21 cellular contexts compared by ENCODE assay signal in the genomic region with DNA sequence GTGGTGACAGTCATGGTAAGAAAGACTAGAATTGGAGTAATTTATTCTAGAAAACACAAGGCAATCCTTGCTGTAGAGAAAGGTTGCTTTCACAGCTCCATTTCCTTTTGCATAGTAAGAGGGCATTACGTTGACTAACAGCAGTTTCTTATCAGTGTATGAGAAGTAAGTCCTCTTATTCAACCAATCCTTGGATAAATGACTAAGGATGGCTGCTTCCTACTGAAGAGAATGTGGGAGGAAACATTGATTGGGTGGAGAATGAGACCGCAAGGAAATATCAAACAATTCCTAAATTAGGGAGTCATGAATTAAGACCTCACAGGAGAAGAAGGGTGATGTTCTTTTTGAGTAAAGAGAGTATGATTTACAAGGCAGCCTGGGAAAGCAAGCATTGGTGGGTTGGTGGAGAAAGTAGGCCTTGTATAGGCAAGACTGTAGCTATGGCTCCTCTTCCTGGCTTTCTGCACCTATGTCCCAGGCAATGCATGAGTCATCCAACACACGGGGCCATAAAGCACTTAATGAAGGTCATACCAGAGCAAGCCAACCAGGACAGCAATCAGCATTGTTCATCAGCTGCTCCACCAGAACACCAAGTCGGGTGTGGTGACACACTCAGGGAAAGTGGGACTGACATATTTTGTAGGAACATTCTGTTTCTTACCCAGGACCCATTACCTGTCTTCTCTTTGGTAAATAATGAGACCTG. TPM values are rescaled to one million over a fixed set of nuclear protein-coding genes. Genes with fewer than 3 reads are reported as not detected.
DNase-seq lines count a peak whose midpoint lies in the region; ATAC-seq and TF ChIP-seq lines count a peak whose summit lies in the region.
"Had no signal": no experiment of that assay in that cellular context is flagged by ENCODE, and none has a peak within 500 bp of the region (broad histone marks: within the 10 kb centered on the region; RNA-seq: fewer than 3 reads in every experiment).

No MANE protein-coding gene starts in this region.

- TF ChIP-seq CTCF in mammary epithelial cell (conservative IDR thresholded peaks at IDR 0.05 in 1 of 2, IDR thresholded peaks at IDR 0.05 in 1 of 2; ENCODE audit: extremely low read depth in 1 of 2, insufficient read depth in 1 of 2, low read depth in 1 of 2, low read length in 2 of 2) (no peak), tibial nerve (IDR thresholded peaks at IDR 0.05) (no peak), thyroid gland (IDR thresholded peaks at IDR 0.05) (no peak)

- intact Hi-C loops in mammary epithelial cell (cut with micrococcal nuclease) (loop anchor here (2.0 kb wide), 1 partner anchor 23 kb away; no protein-coding TSS in a partner anchor), left colon (cut with DNase I, micrococcal nuclease) (no loop called here), thyroid gland (cut with DNase I) (no loop called here), left cardiac atrium (cut with DNase I) (no loop called here)

- 51% methylated on average over 4 of the region's 4 CpGs for WGBS in mammary epithelial cell (ENCODE audit: low coverage, missing lambda C conversion rate)
- 74 to 75% methylated on average over 4 of the region's 4 CpGs for WGBS in tibial nerve, 2 donors
- 76 to 84% methylated on average over 4 of the region's 4 CpGs for WGBS in thyroid gland, 2 donors

- H3K4me1 ChIP-seq in Karpas-422 (ENCODE audit: low read length) (no peaks in the 10 kb centered on the region), mammary epithelial cell (ENCODE audit: insufficient read depth, low read length) (peaks cover 28% of the 10 kb centered on the region), tibial nerve (no peaks in the 10 kb centered on the region), thyroid gland (no peaks in the 10 kb centered on the region)
- H3K4me1 ChIP-seq: upper lobe of right lung had no signal

- H3K79me2 ChIP-seq in Karpas-422 (ENCODE audit: low read length): no peaks in the 10 kb centered on the region
- H3K79me2 ChIP-seq in mammary epithelial cell (ENCODE audit: insufficient read depth, low read length): no peaks in the 10 kb centered on the region

- H3K9me3 ChIP-seq in Karpas-422 (ENCODE audit: low read length) (no peaks in the 10 kb centered on the region), mammary epithelial cell (replicated peaks; ENCODE audit: insufficient read depth, low read length) (no peaks in the 10 kb centered on the region), tibial nerve (no peaks in the 10 kb centered on the region), thyroid gland (no peaks in the 10 kb centered on the region)
- H3K9me3 ChIP-seq: upper lobe of right lung had no signal

- no peaks in the 10 kb centered on the region for H3K9me2 ChIP-seq in Karpas-422 (replicated peaks; ENCODE audit: insufficient read depth, low read length)

- no peak overlapping the region for H3K9ac ChIP-seq in Karpas-422 (ENCODE audit: low read length)
- H3K9ac ChIP-seq in mammary epithelial cell (ENCODE audit: insufficient read depth, low read length): no peak overlapping the region

- H3K27me3 ChIP-seq in Karpas-422 (ENCODE audit: low read length): no peaks in the 10 kb centered on the region
- H3K27me3 ChIP-seq in mammary epithelial cell (ENCODE audit: insufficient read depth, low read length): no peaks in the 10 kb centered on the region
- no peaks in the 10 kb centered on the region for H3K27me3 ChIP-seq in tibial nerve
- no peaks in the 10 kb centered on the region for H3K27me3 ChIP-seq in thyroid gland
- H3K27me3 ChIP-seq: upper lobe of right lung had no signal

- H3K4me3 ChIP-seq in Karpas-422 (ENCODE audit: low read length) (no peak overlapping the region), mammary epithelial cell (replicated peaks in 1 of 3; ENCODE audit: insufficient read depth in 1 of 3, low read depth in 2 of 3, low read length in 3 of 3) (no peak overlapping the region), tibial nerve (no peak overlapping the region), thyroid gland (replicated peaks in 1 of 3) (no peak overlapping the region)
- H3K4me3 ChIP-seq: upper lobe of right lung had no signal

- BruUV-seq in mammary epithelial cell (replicated peaks; lab: Mats Ljungman, UMichigan): no TSS peak

- DNase-seq in COLO668 (lab: John Stamatoyannopoulos, UW; ENCODE audit: unreplicated experiment): peak; percentile 55
- peak; percentile 39 for DNase-seq in Karpas-422
- peak; percentile 75 for DNase-seq in mammary epithelial cell
- DNase-seq in left colon: peak in 1 of 2 donors; percentile 37
- DNase-seq in tibial nerve (ENCODE audit: low spot score in 2 of 2): no peak
- DNase-seq in thyroid gland: no peak
- no peak for DNase-seq in left cardiac atrium
- DNase-seq: activated CD8-positive, alpha-beta T cell treated with anti-CD3 and anti-CD28 coated beads, Interleukin-2, amount 10 ng/mL, durations not matched to agents 7 days and 5 days; amniotic stem cell; CD8-positive, alpha-beta memory T cell; glutamatergic neuron; Kasumi-1; midbrain; occipital lobe; upper lobe of right lung had no signal

- TF ChIP-seq POLR2A in tibial nerve (IDR thresholded peaks at IDR 0.05): no peak
- no peak for TF ChIP-seq POLR2A in thyroid gland (IDR thresholded peaks at IDR 0.05)

- H2AFZ ChIP-seq in Karpas-422 (ENCODE audit: low read length) (no peak overlapping the region), mammary epithelial cell (ENCODE audit: low read depth, low read length) (peak overlapping the region; percentile 74)

- ATAC-seq in left colon (peak; percentile 93), left cardiac atrium (no peak), HG03108 (IDR thresholded peaks at IDR 0.05; ENCODE audit: unreplicated experiment) (no peak)
- ATAC-seq: activated CD8-positive, alpha-beta T cell treated with anti-CD3 and anti-CD28 coated beads, Interleukin-2, amount 10 ng/mL, durations not matched to agents 7 days and 5 days; upper lobe of right lung had no signal

- CTCF ChIA-PET in mammary epithelial cell (lab: Charles Lee; ENCODE audit: low non-redundant PET): interaction anchor here (0.6 kb wide), 1 partner anchor 24 kb away, joined by 7 read pairs; no protein-coding TSS in a partner anchor

- H3K4me2 ChIP-seq in Karpas-422 (ENCODE audit: low read depth, low read length, poor library complexity, severe bottlenecking) (no peak overlapping the region), mammary epithelial cell (ENCODE audit: insufficient read depth, low read depth, low read length) (peak overlapping the region; percentile 34)

- H3K36me3 ChIP-seq in Karpas-422 (ENCODE audit: insufficient read depth, low read length) (no peaks in the 10 kb centered on the region), mammary epithelial cell (ENCODE audit: insufficient read depth, low read length) (no peaks in the 10 kb centered on the region), tibial nerve (no peaks in the 10 kb centered on the region), thyroid gland (no peaks in the 10 kb centered on the region)
- H3K36me3 ChIP-seq: upper lobe of right lung had no signal

- H3K27ac ChIP-seq in Karpas-422 (ENCODE audit: low read length): no peak overlapping the region
- H3K27ac ChIP-seq in mammary epithelial cell (ENCODE audit: insufficient read depth, low read depth, low read length): peak overlapping the region; percentile 81
- no peak overlapping the region for H3K27ac ChIP-seq in tibial nerve
- no peak overlapping the region for H3K27ac ChIP-seq in thyroid gland
- H3K27ac ChIP-seq: HL-60, upper lobe of right lung had no signal

- no peak for TF ChIP-seq EP300 in tibial nerve (IDR thresholded peaks at IDR 0.05)

- H4K20me1 ChIP-seq in Karpas-422 (ENCODE audit: insufficient read depth, low read depth, low read length) (no peaks in the 10 kb centered on the region), mammary epithelial cell (ENCODE audit: insufficient read depth, low read length) (no peaks in the 10 kb centered on the region)

- dilution Hi-C loops in mammary epithelial cell (cut with HindIII; ENCODE audit: low sequenced_read_pairs): no loop called here

- in situ Hi-C loops in mammary epithelial cell (cut with MboI; ENCODE audit: low sequenced_read_pairs in 2 of 2): no loop called here

RNA-seq across cellular contexts. Expression of a gene that starts 5.6 kb away (rescaled TPM):
- not detected in 2 replicates for total RNA-seq in Karpas-422 (2014; rRNA removed; shearing (Covaris generic); ENCODE audit: low replicate concordance)
- total RNA-seq in mammary epithelial cell (1 to 10 TPM; 2.0 to 9.0 TPM), left colon (1 to 10 TPM; 1.0 to 2.8 TPM), tibial nerve (under 1 TPM; 0.20 to 0.30 (median 0.21) TPM), thyroid gland (under 1 TPM; 0.11 to 0.27 (median 0.14) TPM), left cardiac atrium (1 to 10 TPM; 1.0 to 1.2 TPM)
- 0.97 TPM for polyA plus RNA-seq in mammary epithelial cell
- polyA minus RNA-seq in mammary epithelial cell: 1.9 TPM
- total RNA-seq: activated CD8-positive, alpha-beta T cell treated with anti-CD3 and anti-CD28 coated beads, Interleukin-2, amount 10 ng/mL, durations not matched to agents 7 days and 5 days; CD8-positive, alpha-beta memory T cell; endothelial cell of umbilical vein; NCI-H460 had no signal
- polyA plus RNA-seq: CD8-positive, alpha-beta memory T cell; endothelial cell of umbilical vein had no signal

RNA-seq across cellular contexts. Expression of a gene that starts 27.7 kb away (rescaled TPM):
- not detected in 2 replicates for total RNA-seq in Karpas-422 (2014; rRNA removed; shearing (Covaris generic); ENCODE audit: low replicate concordance)
- total RNA-seq in mammary epithelial cell (under 1 TPM in 1 of 2 donors, not detected in 1; 0.17 TPM), left colon (not detected), tibial nerve (not detected), thyroid gland (not detected), left cardiac atrium (not detected)
- not detected for polyA plus RNA-seq in mammary epithelial cell
- not detected for polyA minus RNA-seq in mammary epithelial cell
- total RNA-seq: activated CD8-positive, alpha-beta T cell treated with anti-CD3 and anti-CD28 coated beads, Interleukin-2, amount 10 ng/mL, durations not matched to agents 7 days and 5 days; CD8-positive, alpha-beta memory T cell; chondrocyte; endothelial cell of umbilical vein; NCI-H460; occipital lobe; skeletal muscle tissue; upper lobe of right lung had no signal
- polyA plus RNA-seq: CD8-positive, alpha-beta memory T cell; endothelial cell of umbilical vein had no signal

RNA-seq across cellular contexts. Expression of a gene that starts 54.5 kb away (rescaled TPM):
- total RNA-seq in Karpas-422 (2014; rRNA removed; shearing (Covaris generic); ENCODE audit: low replicate concordance): not detected in 2 replicates
- total RNA-seq in mammary epithelial cell (under 1 TPM; 0.52 to 0.83 TPM), left colon (under 1 TPM in 1 of 2 donors, not detected in 1; 0.55 TPM), tibial nerve (10 to 100 TPM in 1 of 4 donors, 1 to 10 TPM in 3; 3.0 to 13.1 (median 3.7) TPM), thyroid gland (1 to 10 TPM in 2 of 4 donors, under 1 TPM in 2; 0.33 to 3.2 (median 0.95) TPM), left cardiac atrium (1 to 10 TPM in 1 of 2 donors, under 1 TPM in 1; 0.12 to 1.4 TPM)
- polyA plus RNA-seq in mammary epithelial cell: 0.07 TPM
- polyA minus RNA-seq in mammary epithelial cell: not detected
- total RNA-seq: activated CD8-positive, alpha-beta T cell treated with anti-CD3 and anti-CD28 coated beads, Interleukin-2, amount 10 ng/mL, durations not matched to agents 7 days and 5 days; chondrocyte; endothelial cell of umbilical vein; NCI-H460; occipital lobe had no signal
- polyA plus RNA-seq: CD8-positive, alpha-beta memory T cell; endothelial cell of umbilical vein had no signal

Comparison
In these comparisons a context has a peak if more than half of its experiments do, and no peak if none do; other contexts are left out.
1. DNase-seq: peak in COLO668 (single experiment), Karpas-422 (single experiment) and mammary epithelial cell (single experiment); none in tibial nerve (0 of 2), thyroid gland (0 of 2) and left cardiac atrium (single experiment).